In genomic region chr11:69232821-69233760, GRCh38 we compare ENCODE assay signal across 15 cellular contexts.
"Had no signal": no experiment of that assay in that cellular context is flagged by ENCODE, and none has a peak within 500 bp of the region (broad histone marks: within the 10 kb centered on the region; RNA-seq: fewer than 3 reads in every experiment).

No MANE protein-coding gene starts in this region.

- H3K4me3 Mint-ChIP-seq: activated naive CD8-positive, alpha-beta T cell treated with anti-CD3 and anti-CD28 coated beads, Interleukin-2, amount 50 U/mL, for 24 hours; T-helper 1 cell treated with Interleukin-12 subunit alpha and Interleukin-12 subunit beta and Interleukin-4 antibody, amounts not matched to agents 30 μg/mL and 1 μg/mL, for 36 hours; WTC11 had no signal

- H3K9me3 ChIP-seq: ascending aorta, gastroesophageal sphincter, thoracic aorta had no signal

- H3K36me3 Mint-ChIP-seq: WTC11 had no signal

- H3K36me3 ChIP-seq: ascending aorta, cardiac muscle cell, gastroesophageal sphincter, thoracic aorta had no signal

- H3K27ac ChIP-seq: ascending aorta, cardiac muscle cell, gastroesophageal sphincter, thoracic aorta had no signal

- H3K9me3 Mint-ChIP-seq: activated naive CD8-positive, alpha-beta T cell treated with anti-CD3 and anti-CD28 coated beads, Interleukin-2, amount 50 U/mL, for 24 hours; T-helper 1 cell treated with Interleukin-12 subunit alpha and Interleukin-12 subunit beta and Interleukin-4 antibody, amounts not matched to agents 30 μg/mL and 1 μg/mL, for 36 hours had no signal

- DNase-seq: activated CD4-positive, alpha-beta T cell treated with anti-CD3 and anti-CD28 coated beads for 48 hours; activated gamma-delta T cell treated with Interleukin-2 at 50 U/mL for 16 hours; activated naive CD8-positive, alpha-beta T cell treated with anti-CD3 and anti-CD28 coated beads, Interleukin-2, amount 50 U/mL, for 24 hours; activated T-cell treated with anti-CD3 and anti-CD28 coated beads, Interleukin-2, amount 50 U/mL, for 48 hours; effector memory CD4-positive, alpha-beta T cell; right cardiac atrium; SHP77 treated with DMSO at 0.1 percent for 48 hours; stimulated activated CD4-positive, alpha-beta T cell treated with anti-CD3 and anti-CD28 coated beads, Interleukin-12 subunit alpha, Interleukin-12 subunit beta, amount 100 ng/mL, for 4 hours; stimulated activated naive CD4-positive, alpha-beta T cell treated with Interleukin-2 at 50 U/mL for 16 hours had no signal

- H3K27me3 ChIP-seq: ascending aorta, cardiac muscle cell had no signal

- H3K27ac Mint-ChIP-seq: activated naive CD8-positive, alpha-beta T cell treated with anti-CD3 and anti-CD28 coated beads, Interleukin-2, amount 50 U/mL, for 24 hours; T-helper 1 cell treated with Interleukin-12 subunit alpha and Interleukin-12 subunit beta and Interleukin-4 antibody, amounts not matched to agents 30 μg/mL and 1 μg/mL, for 36 hours; WTC11 had no signal

- ATAC-seq: activated naive CD8-positive, alpha-beta T cell treated with anti-CD3 and anti-CD28 coated beads, Interleukin-2, amount 50 U/mL, for 24 hours; gastroesophageal sphincter; right cardiac atrium; WTC11 had no signal

- H3K4me1 ChIP-seq: ascending aorta, gastroesophageal sphincter had no signal

- H3K4me3 ChIP-seq: ascending aorta, cardiac muscle cell, gastroesophageal sphincter, thoracic aorta had no signal

- H3K4me1 Mint-ChIP-seq: WTC11 had no signal
